1 cellular context compared by ENCODE assay signal in genomic region chr3:159252772-159253384, GRCh38.
TF ChIP-seq lines count a peak whose summit lies in the region.

No MANE protein-coding gene starts in this region.

TF ChIP-seq in GM23338, 12 proteins besides CTCF, POLR2A, EP300 and RAD21 (continued from another document):
- TF ChIP-seq ZNF462 (CRISPR knock-in tag; IDR thresholded peaks at IDR 0.05) (no peak), EZH2phosphoT487 (IDR thresholded peaks at IDR 0.05; ENCODE audit: unreplicated experiment) (no peak), NANOG (IDR thresholded peaks at IDR 0.05; ENCODE audit: borderline replicate concordance) (no peak), EZH2 (IDR thresholded peaks at IDR 0.05; ENCODE audit: low read depth, unreplicated experiment) (no peak), ETS1 (IDR thresholded peaks at IDR 0.05) (no peak), CREB1 (CRISPR knock-in tag; IDR thresholded peaks at IDR 0.05; ENCODE audit: low read depth) (no peak), JUNB (IDR thresholded peaks at IDR 0.05; ENCODE audit: unreplicated experiment) (no peak)
